1 cellular context compared by ENCODE assay signal in the genomic region with DNA sequence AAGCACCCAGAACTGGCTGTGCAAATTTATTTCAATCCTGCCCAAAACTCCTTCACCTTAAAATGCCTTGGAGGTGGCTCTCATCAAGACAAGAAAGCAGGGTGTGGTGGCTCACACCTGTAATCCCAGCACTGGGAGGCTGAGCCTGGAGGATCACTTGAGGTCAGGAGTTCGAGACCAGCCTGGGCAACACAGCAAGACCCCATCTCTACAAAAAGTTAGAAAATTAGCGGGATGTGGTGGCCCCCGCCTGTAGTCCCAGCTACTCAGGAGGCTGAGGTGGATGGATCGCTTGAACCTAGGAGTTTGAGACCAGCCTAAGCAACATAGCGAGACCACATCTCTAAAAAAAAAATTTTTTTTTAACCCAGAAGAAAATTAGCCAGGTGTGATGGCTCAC.
TF ChIP-seq lines count a peak whose summit lies in the region.

No MANE protein-coding gene starts in this region.

TF ChIP-seq in neural cell, 6 proteins besides CTCF, POLR2A, EP300 and RAD21 (continued from another document):
- TF ChIP-seq, protein P1, sequence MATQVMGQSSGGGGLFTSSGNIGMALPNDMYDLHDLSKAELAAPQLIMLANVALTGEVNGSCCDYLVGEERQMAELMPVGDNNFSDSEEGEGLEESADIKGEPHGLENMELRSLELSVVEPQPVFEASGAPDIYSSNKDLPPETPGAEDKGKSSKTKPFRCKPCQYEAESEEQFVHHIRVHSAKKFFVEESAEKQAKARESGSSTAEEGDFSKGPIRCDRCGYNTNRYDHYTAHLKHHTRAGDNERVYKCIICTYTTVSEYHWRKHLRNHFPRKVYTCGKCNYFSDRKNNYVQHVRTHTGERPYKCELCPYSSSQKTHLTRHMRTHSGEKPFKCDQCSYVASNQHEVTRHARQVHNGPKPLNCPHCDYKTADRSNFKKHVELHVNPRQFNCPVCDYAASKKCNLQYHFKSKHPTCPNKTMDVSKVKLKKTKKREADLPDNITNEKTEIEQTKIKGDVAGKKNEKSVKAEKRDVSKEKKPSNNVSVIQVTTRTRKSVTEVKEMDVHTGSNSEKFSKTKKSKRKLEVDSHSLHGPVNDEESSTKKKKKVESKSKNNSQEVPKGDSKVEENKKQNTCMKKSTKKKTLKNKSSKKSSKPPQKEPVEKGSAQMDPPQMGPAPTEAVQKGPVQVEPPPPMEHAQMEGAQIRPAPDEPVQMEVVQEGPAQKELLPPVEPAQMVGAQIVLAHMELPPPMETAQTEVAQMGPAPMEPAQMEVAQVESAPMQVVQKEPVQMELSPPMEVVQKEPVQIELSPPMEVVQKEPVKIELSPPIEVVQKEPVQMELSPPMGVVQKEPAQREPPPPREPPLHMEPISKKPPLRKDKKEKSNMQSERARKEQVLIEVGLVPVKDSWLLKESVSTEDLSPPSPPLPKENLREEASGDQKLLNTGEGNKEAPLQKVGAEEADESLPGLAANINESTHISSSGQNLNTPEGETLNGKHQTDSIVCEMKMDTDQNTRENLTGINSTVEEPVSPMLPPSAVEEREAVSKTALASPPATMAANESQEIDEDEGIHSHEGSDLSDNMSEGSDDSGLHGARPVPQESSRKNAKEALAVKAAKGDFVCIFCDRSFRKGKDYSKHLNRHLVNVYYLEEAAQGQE (IDR thresholded peaks at IDR 0.05; ENCODE audit: borderline replicate concordance) = no peak
